ENCODE assay signal across 25 cellular contexts in genomic region chr4:152321923-152322322, GRCh38.
"Had no signal": no experiment of that assay in that cellular context is flagged by ENCODE, and none has a peak within 500 bp of the region (broad histone marks: within the 10 kb centered on the region; RNA-seq: fewer than 3 reads in every experiment).

No MANE protein-coding gene starts in this region.

- H3K27me3 ChIP-seq: dorsolateral prefrontal cortex, ovary, sigmoid colon, spleen, transverse colon had no signal

- H3K36me3 ChIP-seq: ovary had no signal

- H3K9me3 ChIP-seq: lower lobe of right lung, ovary, psoas muscle, sigmoid colon, spleen, thoracic aorta, transverse colon had no signal

- DNase-seq: cortex of kidney; dorsolateral prefrontal cortex; effector CD4-positive, alpha-beta T cell; foreskin melanocyte; hypothalamus; immature natural killer cell; islet precursor cell; kidney glomerular epithelial cell; left ventricle myocardium superior; lower lobe of right lung; natural killer cell; occipital lobe; ovary; posterior cingulate gyrus; psoas muscle; right cardiac atrium; sigmoid colon; spleen; stimulated activated CD4-positive, alpha-beta T cell treated with anti-CD3 and anti-CD28 coated beads, Interleukin-4, amount 100 ng/mL, for 4 hours; transverse colon had no signal

- H3K27ac ChIP-seq: epithelial cell of prostate, lower lobe of right lung, ovary, psoas muscle, sigmoid colon, skin epidermis, spleen, thoracic aorta, transverse colon had no signal

- H3K4me3 ChIP-seq: lower lobe of right lung, ovary, psoas muscle, sigmoid colon, skin epidermis, spleen, thoracic aorta, transverse colon had no signal

- ATAC-seq: esophagus mucosa; left ventricle myocardium superior; lower lobe of right lung; natural killer cell; psoas muscle; right cardiac atrium; stimulated activated memory B cell treated with anti-CD40 and anti-IgM and Interleukin-4, amounts not matched to agents 10 μg/mL and 1 μg/mL and 100 μg/mL, for 72 hours had no signal

- H3K4me1 ChIP-seq: lower lobe of right lung had no signal
